22 cellular contexts compared by ENCODE assay signal in genomic region chr6:38169221-38169674, GRCh38.
A peak's percentile ranks its signal among the peaks of the same experiment; 100 is the strongest.
DNase-seq lines count a peak whose midpoint lies in the region; ATAC-seq and TF ChIP-seq lines count a peak whose summit lies in the region.
"Had no signal": no experiment of that assay in that cellular context is flagged by ENCODE, and none has a peak within 500 bp of the region (broad histone marks: within the 10 kb centered on the region; RNA-seq: fewer than 3 reads in every experiment).

No MANE protein-coding gene starts in this region.

- H3K36me3 Mint-ChIP-seq in endodermal cell (ENCODE audit: low read depth), result peaks cover 2% of the 10 kb centered on the region
- peaks cover 8% of the 10 kb centered on the region for H3K36me3 Mint-ChIP-seq in neural progenitor cell
- H3K36me3 Mint-ChIP-seq in natural killer cell treated with Interleukin-12 subunit alpha and Interleukin-12 subunit beta and Interleukin-15 and Interleukin-18, amount 100 ng/mL, for 72 hours, result no peaks in the 10 kb centered on the region
- no peaks in the 10 kb centered on the region for H3K36me3 Mint-ChIP-seq in activated naive CD8-positive, alpha-beta T cell treated with anti-CD3 and anti-CD28 coated beads, Interleukin-2, amount 50 U/mL, for 24 hours (ENCODE audit: low read depth)

- peak; percentile 91 for DNase-seq in H7
- DNase-seq in endodermal cell, result peak; percentile 80
- DNase-seq in neural progenitor cell (ENCODE audit: low spot score), result peak; percentile 55
- no peak for DNase-seq in natural killer cell treated with Interleukin-12 subunit alpha and Interleukin-12 subunit beta and Interleukin-15 and Interleukin-18, amount 100 ng/mL, for 72 hours (ENCODE audit: low spot score)
- DNase-seq in effector CD4-positive, alpha-beta T cell, result no peak
- DNase-seq in activated naive CD8-positive, alpha-beta T cell treated with anti-CD3 and anti-CD28 coated beads, Interleukin-2, amount 50 U/mL, for 24 hours, result no peak
- DNase-seq: activated CD4-positive, CD25-positive, alpha-beta regulatory T cell treated with anti-CD3 and anti-CD28 coated beads, Interleukin-2, amount 50 U/mL, for 72 hours; activated CD8-positive, alpha-beta T cell treated with anti-CD3 and anti-CD28 coated beads, Interleukin-2, amount 10 ng/mL, durations not matched to agents 7 days and 5 days; activated naive CD4-positive, alpha-beta T cell; activated T-cell treated with anti-CD3 and anti-CD28 coated beads, Interleukin-2, amount 50 U/mL, for 1 hour; amygdala; foreskin fibroblast; NCI-H1694 treated with DMSO at 0.1 percent for 48 hours; small intestine; stimulated activated naive CD8-positive, alpha-beta T cell treated with anti-CD3 and anti-CD28 coated beads, Interleukin-15, Interleukin-2, amounts not matched to agents 100 U/mL and 50 U/mL, for 24 hours; T1000 had no signal

- peaks cover 5% of the 10 kb centered on the region for H3F3A ChIP-seq in neural progenitor cell (ENCODE audit: low read depth)

- 69 to 88% methylated on average over 5 to 14 of the region's 14 CpGs for WGBS in endodermal cell (ENCODE audit: insufficient coverage in 1 of 2, insufficient read length in 1 of 2), 2 experiments

- H3K9me3 ChIP-seq in endodermal cell (ENCODE audit: control insufficient read depth, low read length) (no peaks in the 10 kb centered on the region), neural progenitor cell (ENCODE audit: low read depth) (no peaks in the 10 kb centered on the region)
- H3K9me3 ChIP-seq: thyroid gland had no signal

- H3K27me3 Mint-ChIP-seq in endodermal cell (ENCODE audit: insufficient read depth) (peaks cover 2% of the 10 kb centered on the region), neural progenitor cell (ENCODE audit: insufficient read depth, low read depth) (peaks cover 3% of the 10 kb centered on the region)
- H3K27me3 Mint-ChIP-seq in natural killer cell treated with Interleukin-12 subunit alpha and Interleukin-12 subunit beta and Interleukin-15 and Interleukin-18, amount 100 ng/mL, for 72 hours, result no peaks in the 10 kb centered on the region
- H3K27me3 Mint-ChIP-seq in activated naive CD8-positive, alpha-beta T cell treated with anti-CD3 and anti-CD28 coated beads, Interleukin-2, amount 50 U/mL, for 24 hours, result no peaks in the 10 kb centered on the region

- H3K4me1 ChIP-seq in endodermal cell (ENCODE audit: control insufficient read depth, insufficient read depth, low read length) (no peaks in the 10 kb centered on the region), neural progenitor cell (peaks cover 18% of the 10 kb centered on the region)

- ATAC-seq in natural killer cell treated with Interleukin-12 subunit alpha and Interleukin-12 subunit beta and Interleukin-15 and Interleukin-18, amount 100 ng/mL, for 72 hours, result no peak
- ATAC-seq in activated naive CD8-positive, alpha-beta T cell treated with anti-CD3 and anti-CD28 coated beads, Interleukin-2, amount 50 U/mL, for 24 hours, result no peak
- ATAC-seq: activated CD8-positive, alpha-beta T cell treated with anti-CD3 and anti-CD28 coated beads, Interleukin-2, amount 10 ng/mL, durations not matched to agents 7 days and 5 days; stimulated activated naive CD8-positive, alpha-beta T cell treated with anti-CD3 and anti-CD28 coated beads, Interleukin-15, Interleukin-2, amounts not matched to agents 100 U/mL and 50 U/mL, for 24 hours had no signal

- no peaks in the 10 kb centered on the region for H3K79me2 ChIP-seq in neural progenitor cell (ENCODE audit: low read depth)

- peaks cover 8% of the 10 kb centered on the region for H4K20me1 ChIP-seq in neural progenitor cell (ENCODE audit: low read depth)

- H2AFZ ChIP-seq in neural progenitor cell (replicated peaks), result no peak overlapping the region

- no peaks in the 10 kb centered on the region for H3K27me3 ChIP-seq in H7 (ENCODE audit: control insufficient read depth, insufficient read depth, low read length)
- no peaks in the 10 kb centered on the region for H3K27me3 ChIP-seq in endodermal cell (ENCODE audit: control insufficient read depth, insufficient read depth, low read length, poor library complexity, severe bottlenecking)
- no peaks in the 10 kb centered on the region for H3K27me3 ChIP-seq in neural progenitor cell
- H3K27me3 ChIP-seq: cardiac muscle cell, dorsolateral prefrontal cortex, thyroid gland had no signal

- H3K27ac ChIP-seq in C4-2B (peak overlapping the region; percentile 43; the same call in 1 of the 2 replicates), endodermal cell (ENCODE audit: low read depth, low read length) (no peak overlapping the region), neural progenitor cell (no peak overlapping the region)
- H3K27ac ChIP-seq: cardiac muscle cell, epithelial cell of prostate had no signal

- TF ChIP-seq CTCF in C4-2B (conservative IDR thresholded peaks at IDR 0.05), result no peak
- peak; percentile 68 for TF ChIP-seq CTCF in endodermal cell (conservative IDR thresholded peaks at IDR 0.05)
- peak; percentile 51 for TF ChIP-seq CTCF in neural progenitor cell (IDR thresholded peaks at IDR 0.05)

- H3K27ac Mint-ChIP-seq in endodermal cell (no peak overlapping the region), neural progenitor cell (no peak overlapping the region)
- H3K27ac Mint-ChIP-seq in natural killer cell treated with Interleukin-12 subunit alpha and Interleukin-12 subunit beta and Interleukin-15 and Interleukin-18, amount 100 ng/mL, for 72 hours, result no peak overlapping the region
- H3K27ac Mint-ChIP-seq in activated naive CD8-positive, alpha-beta T cell treated with anti-CD3 and anti-CD28 coated beads, Interleukin-2, amount 50 U/mL, for 24 hours, result no peak overlapping the region
- H3K27ac Mint-ChIP-seq: activated CD8-positive, alpha-beta T cell treated with anti-CD3 and anti-CD28 coated beads, Interleukin-2, amount 10 ng/mL, durations not matched to agents 7 days and 5 days had no signal

- H3K9me3 Mint-ChIP-seq in endodermal cell (no peaks in the 10 kb centered on the region), neural progenitor cell (peaks cover 3% of the 10 kb centered on the region)
- no peaks in the 10 kb centered on the region for H3K9me3 Mint-ChIP-seq in natural killer cell treated with Interleukin-12 subunit alpha and Interleukin-12 subunit beta and Interleukin-15 and Interleukin-18, amount 100 ng/mL, for 72 hours
- no peaks in the 10 kb centered on the region for H3K9me3 Mint-ChIP-seq in activated naive CD8-positive, alpha-beta T cell treated with anti-CD3 and anti-CD28 coated beads, Interleukin-2, amount 50 U/mL, for 24 hours
- H3K9me3 Mint-ChIP-seq: nephron had no signal

- H3K9ac ChIP-seq in endodermal cell (ENCODE audit: extremely low read depth, low read length, poor library complexity, severe bottlenecking) (no peak overlapping the region), neural progenitor cell (no peak overlapping the region)

- H3K4me2 ChIP-seq in neural progenitor cell, result no peak overlapping the region

- no peaks in the 10 kb centered on the region for H3K36me3 ChIP-seq in H7 (replicated peaks; ENCODE audit: control insufficient read depth, insufficient read depth, low read length)
- H3K36me3 ChIP-seq in endodermal cell (ENCODE audit: control insufficient read depth, insufficient read depth, low read length), result no peaks in the 10 kb centered on the region
- H3K36me3 ChIP-seq in neural progenitor cell, result no peaks in the 10 kb centered on the region
- H3K36me3 ChIP-seq: cardiac muscle cell, thyroid gland had no signal

- no peak overlapping the region for H3K4me3 ChIP-seq in H7 (ENCODE audit: insufficient read depth, low read depth, low read length)
- H3K4me3 ChIP-seq in endodermal cell (ENCODE audit: low read length), result no peak overlapping the region
- no peak overlapping the region for H3K4me3 ChIP-seq in neural progenitor cell
- H3K4me3 ChIP-seq: cardiac muscle cell, dorsolateral prefrontal cortex, thyroid gland had no signal

- H3K4me1 Mint-ChIP-seq in endodermal cell, result peaks cover 26% of the 10 kb centered on the region
- peaks cover 36% of the 10 kb centered on the region for H3K4me1 Mint-ChIP-seq in neural progenitor cell
- H3K4me1 Mint-ChIP-seq in natural killer cell treated with Interleukin-12 subunit alpha and Interleukin-12 subunit beta and Interleukin-15 and Interleukin-18, amount 100 ng/mL, for 72 hours (ENCODE audit: low read depth in 2 of 2), result peaks cover under 1 to 1% of the 10 kb centered on the region in 2 donors
- no peaks in the 10 kb centered on the region for H3K4me1 Mint-ChIP-seq in activated naive CD8-positive, alpha-beta T cell treated with anti-CD3 and anti-CD28 coated beads, Interleukin-2, amount 50 U/mL, for 24 hours

- no peak overlapping the region for H3K4me3 Mint-ChIP-seq in endodermal cell
- H3K4me3 Mint-ChIP-seq in neural progenitor cell, result no peak overlapping the region
- no peak overlapping the region for H3K4me3 Mint-ChIP-seq in natural killer cell treated with Interleukin-12 subunit alpha and Interleukin-12 subunit beta and Interleukin-15 and Interleukin-18, amount 100 ng/mL, for 72 hours
- no peak overlapping the region for H3K4me3 Mint-ChIP-seq in activated naive CD8-positive, alpha-beta T cell treated with anti-CD3 and anti-CD28 coated beads, Interleukin-2, amount 50 U/mL, for 24 hours
- H3K4me3 Mint-ChIP-seq: activated CD8-positive, alpha-beta T cell treated with anti-CD3 and anti-CD28 coated beads, Interleukin-2, amount 10 ng/mL, durations not matched to agents 7 days and 5 days had no signal

Comparison
In these comparisons a context has a peak if more than half of its experiments do, and no peak if none do; other contexts are left out.
1. DNase-seq: peak in H7 (single experiment), endodermal cell (single experiment) and neural progenitor cell (single experiment); none in natural killer cell treated with Interleukin-12 subunit alpha and Interleukin-12 subunit beta and Interleukin-15 and Interleukin-18, amount 100 ng/mL, for 72 hours (single experiment), effector CD4-positive, alpha-beta T cell (single experiment) and activated naive CD8-positive, alpha-beta T cell treated with anti-CD3 and anti-CD28 coated beads, Interleukin-2, amount 50 U/mL, for 24 hours (single experiment).